Comparison of ENCODE assay signal across 8 cellular contexts in the genomic region with DNA sequence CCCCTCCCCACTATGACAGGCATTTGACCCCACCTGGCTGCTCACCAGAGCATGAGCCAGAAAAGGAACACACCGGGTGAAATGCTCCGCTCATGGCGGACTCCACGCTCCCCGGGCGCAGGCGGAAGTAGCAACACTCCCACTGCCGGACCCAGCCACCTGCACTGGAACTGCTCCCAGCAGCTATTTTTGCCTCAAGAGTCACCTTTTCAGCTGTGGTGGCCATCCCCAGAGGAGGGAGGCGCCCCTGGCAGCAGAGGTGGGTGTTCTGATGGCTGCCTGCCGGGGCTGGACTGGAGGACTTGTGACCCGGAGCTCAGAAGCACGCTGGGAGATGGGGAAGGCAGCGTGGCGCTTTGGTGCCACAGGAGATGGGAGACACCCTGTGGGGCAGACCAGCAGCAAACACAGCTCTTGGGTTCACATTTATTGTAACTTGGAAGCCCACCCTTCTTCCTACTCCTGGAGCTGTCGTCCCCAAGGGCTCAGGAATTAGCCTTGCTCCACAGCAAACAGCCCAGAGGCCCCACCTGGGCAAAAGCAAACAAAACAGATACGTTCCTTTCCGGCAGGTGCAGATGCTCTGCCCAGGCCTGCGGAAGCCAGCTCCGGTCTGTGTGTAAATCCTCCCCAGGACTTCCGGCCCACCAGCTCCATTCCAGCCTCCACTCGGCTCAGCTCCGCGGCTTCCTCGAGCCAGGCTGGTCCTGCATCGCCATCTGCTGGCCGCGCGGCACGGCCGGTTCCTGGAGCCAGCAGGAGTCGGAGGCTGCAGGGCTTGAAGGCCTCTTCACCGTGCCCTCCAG. TPM values are rescaled to one million over a fixed set of nuclear protein-coding genes. Genes with fewer than 3 reads are reported as not detected.
DNase-seq lines count a peak whose midpoint lies in the region; FAIRE-seq and TF ChIP-seq lines count a peak whose summit lies in the region.

No MANE protein-coding gene starts in this region.

- H3K9me3 Mint-ChIP-seq in T-helper 2 cell treated with Interferon-gamma antibody and Interleukin-4, amounts not matched to agents 5 μg/mL and 100 μg/mL, for 36 hours, result no peaks in the 10 kb centered on the region

- peaks cover 51% of the 10 kb centered on the region for H3K4me1 Mint-ChIP-seq in T-helper 2 cell treated with Interferon-gamma antibody and Interleukin-4, amounts not matched to agents 5 μg/mL and 100 μg/mL, for 36 hours (ENCODE audit: low read depth)

- H3K36me3 ChIP-seq in H7 (replicated peaks; ENCODE audit: control insufficient read depth, insufficient read depth, low read length) (peaks cover 20% of the 10 kb centered on the region), left ventricle myocardium inferior (peaks cover 29% of the 10 kb centered on the region), rectal smooth muscle tissue (ENCODE audit: control insufficient read depth, insufficient read depth, low read length) (peaks cover 12% of the 10 kb centered on the region)

- DNase-seq in CD1c-positive myeloid dendritic cell (ENCODE audit: extremely low spot score) (peak; percentile 94), H7 (peak; percentile 96), NCI-H1694 treated with DMSO at 0.1 percent for 48 hours (lab: John Stamatoyannopoulos, UW) (peak; percentile 81), left ventricle myocardium inferior (peak; percentile 90), urothelium cell line (ENCODE audit: low spot score) (peak; percentile 89)
- peak; percentile 86 for DNase-seq in T-helper 2 cell treated with Interferon-gamma antibody and Interleukin-4, amounts not matched to agents 5 μg/mL and 100 μg/mL, for 36 hours (ENCODE audit: low spot score)

- intact Hi-C loops in left ventricle myocardium inferior (cut with micrococcal nuclease), result no loop called here

- no peaks in the 10 kb centered on the region for H3K9me3 ChIP-seq in left ventricle myocardium inferior (replicated peaks)

- H3K27ac ChIP-seq in angular gyrus (ENCODE audit: low read depth, low read length) (peak overlapping the region; percentile 37), left ventricle myocardium inferior (replicated peaks) (peak overlapping the region; percentile 50), rectal smooth muscle tissue (ENCODE audit: low read depth, low read length) (peak overlapping the region; percentile 21)

- H3K27me3 Mint-ChIP-seq in T-helper 2 cell treated with Interferon-gamma antibody and Interleukin-4, amounts not matched to agents 5 μg/mL and 100 μg/mL, for 36 hours (ENCODE audit: low read depth), result no peaks in the 10 kb centered on the region

- H3K27me3 ChIP-seq in H7 (ENCODE audit: control insufficient read depth, insufficient read depth, low read length) (no peaks in the 10 kb centered on the region), left ventricle myocardium inferior (ENCODE audit: low read depth) (no peaks in the 10 kb centered on the region), rectal smooth muscle tissue (ENCODE audit: control insufficient read depth, insufficient read depth, low read length) (no peaks in the 10 kb centered on the region)

- FAIRE-seq in urothelium cell line (lab: Jason Lieb, UNC), result peak; percentile 67

- no peak overlapping the region for H3K9ac ChIP-seq in rectal smooth muscle tissue (ENCODE audit: low read length)

- peak overlapping the region; percentile 77 for H3K4me3 Mint-ChIP-seq in T-helper 2 cell treated with Interferon-gamma antibody and Interleukin-4, amounts not matched to agents 5 μg/mL and 100 μg/mL, for 36 hours

- H3K4me1 ChIP-seq in left ventricle myocardium inferior (peaks cover 75% of the 10 kb centered on the region), rectal smooth muscle tissue (ENCODE audit: control insufficient read depth, insufficient read depth, low read length) (peaks cover 28% of the 10 kb centered on the region)

- H3K36me3 Mint-ChIP-seq in T-helper 2 cell treated with Interferon-gamma antibody and Interleukin-4, amounts not matched to agents 5 μg/mL and 100 μg/mL, for 36 hours (ENCODE audit: low read depth), result peaks cover 57% of the 10 kb centered on the region

- no peak overlapping the region for H3K4me3 ChIP-seq in H7 (ENCODE audit: insufficient read depth, low read depth, low read length)
- peak overlapping the region; percentile 51 for H3K4me3 ChIP-seq in left ventricle myocardium inferior
- peak overlapping the region; percentile 44 for H3K4me3 ChIP-seq in rectal smooth muscle tissue (ENCODE audit: low read length)

- TF ChIP-seq CTCF in left ventricle myocardium inferior (IDR thresholded peaks at IDR 0.05; ENCODE audit: borderline replicate concordance), result peak; percentile 98

- peak overlapping the region; percentile 42 for H3K27ac Mint-ChIP-seq in T-helper 2 cell treated with Interferon-gamma antibody and Interleukin-4, amounts not matched to agents 5 μg/mL and 100 μg/mL, for 36 hours

RNA-seq across cellular contexts. Expression of a gene that starts 3.7 kb away (rescaled TPM):
- total RNA-seq in H7 (2014; rRNA removed; shearing (Covaris generic)), result 154 and 210 TPM in 2 replicates
- 59.3 TPM for total RNA-seq in left ventricle myocardium inferior

RNA-seq across cellular contexts. Expression of a gene that starts 8.5 kb away (rescaled TPM):
- 466 and 503 TPM in 2 replicates for total RNA-seq in H7 (2014; rRNA removed; shearing (Covaris generic))
- total RNA-seq in left ventricle myocardium inferior, result 193 TPM

RNA-seq across cellular contexts. Expression of a gene that starts 26.8 kb away (rescaled TPM):
- total RNA-seq in H7 (2014; rRNA removed; shearing (Covaris generic)), result 26.4 and 28.3 TPM in 2 replicates
- 15.5 TPM for total RNA-seq in left ventricle myocardium inferior

RNA-seq across cellular contexts. Expression of a gene that starts 41.7 kb away (rescaled TPM):
- 0.31 and 0.55 TPM in 2 replicates for total RNA-seq in H7 (2014; rRNA removed; shearing (Covaris generic))
- 0.05 TPM for total RNA-seq in left ventricle myocardium inferior
